8 cellular contexts compared by ENCODE assay signal in the genomic region with DNA sequence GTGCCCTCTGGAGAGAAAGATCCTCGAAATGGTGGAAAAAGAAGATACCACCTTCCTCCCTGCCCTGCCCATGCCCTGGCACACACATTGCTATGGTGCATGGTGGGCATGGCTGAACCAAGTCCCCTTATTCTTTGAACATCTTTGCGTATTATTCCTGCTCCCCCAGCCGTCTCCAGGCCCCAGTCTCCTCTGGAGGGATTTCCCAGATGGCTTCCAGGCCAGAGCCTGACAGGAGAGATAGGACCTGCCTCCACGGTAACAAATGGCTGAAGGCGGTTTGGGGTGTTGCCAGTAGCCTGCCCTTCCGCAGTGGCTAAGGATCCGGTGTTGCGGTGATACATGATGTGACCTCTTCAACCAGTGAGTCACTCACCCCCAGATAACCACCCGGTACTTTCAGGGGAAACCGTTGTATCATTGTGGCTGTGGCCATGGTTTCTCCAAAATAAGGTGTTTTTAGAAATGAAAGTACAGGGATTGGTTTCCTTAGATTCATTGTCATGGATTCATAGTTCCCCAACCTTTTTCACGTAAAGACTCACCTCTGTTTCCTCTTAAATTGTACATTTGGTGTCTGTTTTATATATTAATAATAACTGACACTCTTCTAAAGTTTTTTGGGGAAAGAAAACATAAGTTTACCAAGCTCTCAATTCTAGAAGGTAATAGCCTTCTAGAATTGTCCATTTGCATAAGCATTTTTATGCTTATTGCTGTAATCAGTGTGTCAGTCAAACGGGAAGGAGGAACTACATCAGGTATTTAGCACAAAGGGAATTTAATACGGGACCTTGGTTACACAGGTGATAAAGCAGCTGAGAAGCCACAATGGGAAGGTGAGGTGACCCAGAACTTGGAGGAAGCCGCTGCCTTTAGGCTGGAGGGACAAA. TPM values are rescaled to one million over a fixed set of nuclear protein-coding genes. Genes with fewer than 3 reads are reported as not detected.
DNase-seq lines count a peak whose midpoint lies in the region; ATAC-seq and TF ChIP-seq lines count a peak whose summit lies in the region.

No MANE protein-coding gene starts in this region.

- peaks cover 46% of the 10 kb centered on the region for H3K36me3 Mint-ChIP-seq in activated T-cell treated with anti-CD3 and anti-CD28 coated beads, Interleukin-2, amount 50 U/mL, for 24 hours (ENCODE audit: low read depth)
- H3K36me3 Mint-ChIP-seq in osteocyte (ENCODE audit: unreplicated experiment), result peaks cover 5% of the 10 kb centered on the region

- TF ChIP-seq CTCF in OCI-LY7 (conservative IDR thresholded peaks at IDR 0.05; ENCODE audit: low read length) (no peak), heart right ventricle (IDR thresholded peaks at IDR 0.05) (no peak), osteocyte (IDR thresholded peaks at IDR 0.05) (no peak)

- BruUV-seq in OCI-LY7 (replicated peaks; lab: Mats Ljungman, UMichigan), result no TSS peak

- H3K36me3 ChIP-seq in OCI-LY7 (ENCODE audit: insufficient read depth, low read length) (peaks cover 24% of the 10 kb centered on the region), heart right ventricle (peaks cover 0 to 15% (median 0%) of the 10 kb centered on the region in 9 donors)

- H3K4me1 ChIP-seq in OCI-LY7 (ENCODE audit: insufficient read depth, low read length, poor library complexity, severe bottlenecking), result peaks cover 96% of the 10 kb centered on the region
- peaks cover 33 to 90% (median 74%) of the 10 kb centered on the region in 9 donors for H3K4me1 ChIP-seq in heart right ventricle

- CTCF ChIA-PET in OCI-LY7 (lab: Charles Lee; ENCODE audit: unreplicated experiment), result interaction anchor here (0.9 kb wide), 1 partner anchor 10 kb away, joined by 3 read pairs; no protein-coding TSS in a partner anchor

- H3K9me3 ChIP-seq in OCI-LY7 (ENCODE audit: low read length), result no peaks in the 10 kb centered on the region
- H3K9me3 ChIP-seq in heart right ventricle, result no peaks in the 10 kb centered on the region

- H3K27ac Mint-ChIP-seq in activated T-cell treated with anti-CD3 and anti-CD28 coated beads, Interleukin-2, amount 50 U/mL, for 24 hours, result peak overlapping the region; percentile 88
- no peak overlapping the region for H3K27ac Mint-ChIP-seq in osteocyte (ENCODE audit: unreplicated experiment)

- peak overlapping the region; percentile 84 for H3K4me2 ChIP-seq in OCI-LY7 (ENCODE audit: low read length)

- no peaks in the 10 kb centered on the region for H3K27me3 ChIP-seq in heart right ventricle

- WGBS in heart right ventricle, 2 donors, result 32 to 36% methylated on average over 14 of the region's 14 CpGs

- H3K27me3 Mint-ChIP-seq in activated T-cell treated with anti-CD3 and anti-CD28 coated beads, Interleukin-2, amount 50 U/mL, for 24 hours, result no peaks in the 10 kb centered on the region
- H3K27me3 Mint-ChIP-seq in osteocyte (ENCODE audit: unreplicated experiment), result no peaks in the 10 kb centered on the region

- H4K20me1 ChIP-seq in OCI-LY7 (ENCODE audit: insufficient read depth, low read length), result no peaks in the 10 kb centered on the region

- no peak overlapping the region for H2AFZ ChIP-seq in OCI-LY7 (ENCODE audit: low read length)

- ATAC-seq in GM18519 (IDR thresholded peaks at IDR 0.05; ENCODE audit: low FRiP score, unreplicated experiment) (peak; percentile 56), HG02885 (IDR thresholded peaks at IDR 0.05; ENCODE audit: poor library complexity, unreplicated experiment) (peak; percentile 81), heart right ventricle (peak; percentile 71 to 92 (median 90))

- no peaks in the 10 kb centered on the region for H3K9me2 ChIP-seq in OCI-LY7 (ENCODE audit: insufficient read depth, low read length)

- H3K9me3 Mint-ChIP-seq in activated T-cell treated with anti-CD3 and anti-CD28 coated beads, Interleukin-2, amount 50 U/mL, for 24 hours, result no peaks in the 10 kb centered on the region
- H3K9me3 Mint-ChIP-seq in osteocyte (ENCODE audit: unreplicated experiment), result no peaks in the 10 kb centered on the region

- intact Hi-C loops in OCI-LY7 (cut with micrococcal nuclease; ENCODE audit: unreplicated experiment) (no loop called here), heart right ventricle (cut with DNase I) (no loop called here)

- peak overlapping the region; percentile 42 for H3K4me3 Mint-ChIP-seq in activated T-cell treated with anti-CD3 and anti-CD28 coated beads, Interleukin-2, amount 50 U/mL, for 24 hours
- no peak overlapping the region for H3K4me3 Mint-ChIP-seq in osteocyte (ENCODE audit: unreplicated experiment)

- peak overlapping the region; percentile 48 for H3K4me3 ChIP-seq in OCI-LY7 (ENCODE audit: low read depth, low read length, poor library complexity, severe bottlenecking)
- peak overlapping the region in 4 of 10 donors; percentile 1 to 15 (median 6) for H3K4me3 ChIP-seq in heart right ventricle

- DNase-seq in OCI-LY7 (ENCODE audit: low spot score) (no peak), heart right ventricle (peak; percentile 73 to 84), osteocyte (ENCODE audit: extremely low spot score, unreplicated experiment) (no peak), NCI-H510A (lab: John Stamatoyannopoulos, UW) (no peak)
- peak; percentile 73 for DNase-seq in activated T-cell treated with anti-CD3 and anti-CD28 coated beads, Interleukin-2, amount 50 U/mL, for 24 hours
- peak; percentile 82 for DNase-seq in stimulated activated CD4-positive, alpha-beta T cell treated with anti-CD3 and anti-CD28 coated beads, Interleukin-1b, Interleukin-23, amount 100 ng/mL, for 48 hours

- peaks cover 99% of the 10 kb centered on the region for H3K4me1 Mint-ChIP-seq in activated T-cell treated with anti-CD3 and anti-CD28 coated beads, Interleukin-2, amount 50 U/mL, for 24 hours (ENCODE audit: low read depth)
- peaks cover 61% of the 10 kb centered on the region for H3K4me1 Mint-ChIP-seq in osteocyte (ENCODE audit: unreplicated experiment)

- POLR2A ChIA-PET in OCI-LY7 (lab: Charles Lee), result interaction anchor here (0.9 to 8.5 kb wide), 3 partner anchors 9 to 11 kb away, joined by 3 to 80 read pairs (median 29); no protein-coding TSS in a partner anchor

- peak overlapping the region; percentile 97 for H3K27ac ChIP-seq in OCI-LY7 (ENCODE audit: low read depth, low read length, poor library complexity, severe bottlenecking)
- peak overlapping the region in 8 of 10 donors; percentile 8 to 79 (median 53) for H3K27ac ChIP-seq in heart right ventricle

- H3K79me2 ChIP-seq in OCI-LY7 (ENCODE audit: insufficient read depth, low read depth, low read length), result peaks cover 91% of the 10 kb centered on the region

RNA-seq across cellular contexts. Expression of a gene that starts 25.9 kb away (rescaled TPM):
- 32.8 and 41.2 TPM in 2 replicates for total RNA-seq in OCI-LY7 (2014; rRNA removed; shearing (Covaris generic))
- 77.8 and 84.5 TPM in 2 replicates for total RNA-seq in OCI-LY7 (2022)
- 10 to 100 TPM; 11.3 to 44.8 (median 15.7) TPM for total RNA-seq in heart right ventricle
- 1 to 10 TPM; 6.2 to 7.8 TPM for polyA plus RNA-seq in heart right ventricle
- total RNA-seq in osteocyte, result 35.8 and 39.7 TPM in 2 replicates

Comparison
In these comparisons a context has a peak if more than half of its experiments do, and no peak if none do; other contexts are left out.
1. DNase-seq: peak in activated T-cell treated with anti-CD3 and anti-CD28 coated beads, Interleukin-2, amount 50 U/mL, for 24 hours (single experiment), heart right ventricle (2 of 2) and stimulated activated CD4-positive, alpha-beta T cell treated with anti-CD3 and anti-CD28 coated beads, Interleukin-1b, Interleukin-23, amount 100 ng/mL, for 48 hours (single experiment); none in OCI-LY7 (single experiment), osteocyte (single experiment) and NCI-H510A (single experiment).
2. Peak in every context shown above with its lines, with median percentiles within 50 percentile points of each other: ATAC-seq.